36 cellular contexts compared by ENCODE assay signal in genomic region chr1:162038624-162039023, GRCh38. TPM values are rescaled to one million over a fixed set of nuclear protein-coding genes. Genes with fewer than 3 reads are reported as not detected.
"Had no signal": no experiment of that assay in that cellular context is flagged by ENCODE, and none has a peak within 500 bp of the region (broad histone marks: within the 10 kb centered on the region; RNA-seq: fewer than 3 reads in every experiment).

No MANE protein-coding gene starts in this region.

- H2AFZ ChIP-seq: PC-9 had no signal

- H3K4me1 Mint-ChIP-seq: activated B cell treated with CpG ODN at 0.5 μM for 24 hours had no signal

- H3K9me3 Mint-ChIP-seq: activated naive CD4-positive, alpha-beta T cell treated with anti-CD3 and anti-CD28 coated beads, Interleukin-2, amount 50 U/mL, for 72 hours; activated T-helper 17 cell treated with anti-CD3 and anti-CD28 coated beads, Interleukin-2, amount 50 U/mL, for 72 hours had no signal

- H3K27ac ChIP-seq: adrenal gland, PC-9 had no signal

- H3K4me3 ChIP-seq: adrenal gland, MG63, PC-9 had no signal

- H3K9me3 ChIP-seq: adrenal gland, MG63 had no signal

- H3K4me2 ChIP-seq: PC-9 had no signal

- H3K36me3 ChIP-seq: adrenal gland, MG63 had no signal

- FAIRE-seq: astrocyte, bronchial epithelial cell, colon, RCC 7860 had no signal

- H3K4me3 Mint-ChIP-seq: activated B cell treated with CpG ODN at 0.5 μM for 24 hours; activated CD4-positive, alpha-beta memory T cell treated with anti-CD3 and anti-CD28 coated beads for 36 hours; activated T-cell treated with anti-CD3 and anti-CD28 coated beads, Interleukin-2, amount 50 U/mL, for 4 hours; activated T-helper 17 cell treated with anti-CD3 and anti-CD28 coated beads, Interleukin-2, amount 50 U/mL, for 72 hours; brain had no signal

- H3K36me3 Mint-ChIP-seq: activated naive CD4-positive, alpha-beta T cell treated with anti-CD3 and anti-CD28 coated beads, Interleukin-2, amount 50 U/mL, for 72 hours; brain had no signal

- DNase-seq: activated B cell treated with CpG ODN at 0.5 μM for 24 hours; activated CD4-positive, alpha-beta memory T cell treated with anti-CD3 and anti-CD28 coated beads for 36 hours; activated CD4-positive, alpha-beta T cell treated with anti-CD3 and anti-CD28 coated beads for 4 hours; activated CD4-positive, alpha-beta T cell treated with anti-CD3 and anti-CD28 coated beads, Interleukin-2, amount 50 U/mL, for 1 hour; activated CD4-positive, CD25-positive, alpha-beta regulatory T cell treated with anti-CD3 and anti-CD28 coated beads, Interleukin-2, amount 50 U/mL, for 72 hours; activated CD8-positive, alpha-beta memory T cell treated with anti-CD3 and anti-CD28 coated beads, Interleukin-2, amount 50 U/mL, for 4 hours; activated effector memory CD4-positive, alpha-beta T cell treated with anti-CD3 and anti-CD28 coated beads, Interleukin-2, amount 50 U/mL, for 16 hours; activated naive CD4-positive, alpha-beta T cell; activated T-cell treated with anti-CD3 and anti-CD28 coated beads for 4 hours; activated T-cell treated with anti-CD3 and anti-CD28 coated beads, Interleukin-2, amount 50 U/mL, for 4 hours; adrenal gland; caudate nucleus; cerebellar nuclear complex; MG63; MV-4-11; NCI-H1092; NCI-H1436 treated with DMSO at 0.1 percent for 48 hours; NCI-H1694 treated with DMSO at 0.1 percent for 48 hours; NCI-H2029; NCI-H510A; NCI-H526; NCI-H748 treated with DMSO at 0.1 percent for 48 hours; NK-92 treated with Interleukin-12 subunit alpha and Interleukin-12 subunit beta, amount 100 ng/mL, for 24 hours; PC-9; Right ventricle myocardium superior; SW 1271; T-helper 1 cell; T-helper 2 cell; T-helper 9 cell had no signal

- H3K4me1 ChIP-seq: adrenal gland had no signal

- H3K27ac Mint-ChIP-seq: activated B cell treated with CpG ODN at 0.5 μM for 24 hours; activated CD4-positive, alpha-beta memory T cell treated with anti-CD3 and anti-CD28 coated beads for 36 hours; activated naive CD4-positive, alpha-beta T cell treated with anti-CD3 and anti-CD28 coated beads, Interleukin-2, amount 50 U/mL, for 72 hours; activated T-helper 17 cell treated with anti-CD3 and anti-CD28 coated beads, Interleukin-2, amount 50 U/mL, for 72 hours; brain had no signal

- ATAC-seq: activated naive CD4-positive, alpha-beta T cell treated with anti-CD3 and anti-CD28 coated beads, Interleukin-2, amount 50 U/mL, for 72 hours; activated T-cell treated with anti-CD3 and anti-CD28 coated beads, Interleukin-2, amount 50 U/mL, for 4 hours; activated T-helper 17 cell treated with anti-CD3 and anti-CD28 coated beads, Interleukin-2, amount 50 U/mL, for 72 hours had no signal

RNA-seq across cellular contexts. Expression of gene OLFML2B, which starts 15.0 kb away (rescaled TPM):
- total RNA-seq: activated B cell treated with CpG ODN at 0.5 μM for 24 hours; activated CD4-positive, alpha-beta memory T cell treated with anti-CD3 and anti-CD28 coated beads for 36 hours; activated T-helper 17 cell treated with anti-CD3 and anti-CD28 coated beads, Interleukin-2, amount 50 U/mL, for 72 hours; bronchial epithelial cell; PC-9 had no signal

RNA-seq across cellular contexts. Expression of gene NOS1AP, which starts 30.9 kb away (rescaled TPM):
- total RNA-seq: activated B cell treated with CpG ODN at 0.5 μM for 24 hours had no signal
